In the genomic region with DNA sequence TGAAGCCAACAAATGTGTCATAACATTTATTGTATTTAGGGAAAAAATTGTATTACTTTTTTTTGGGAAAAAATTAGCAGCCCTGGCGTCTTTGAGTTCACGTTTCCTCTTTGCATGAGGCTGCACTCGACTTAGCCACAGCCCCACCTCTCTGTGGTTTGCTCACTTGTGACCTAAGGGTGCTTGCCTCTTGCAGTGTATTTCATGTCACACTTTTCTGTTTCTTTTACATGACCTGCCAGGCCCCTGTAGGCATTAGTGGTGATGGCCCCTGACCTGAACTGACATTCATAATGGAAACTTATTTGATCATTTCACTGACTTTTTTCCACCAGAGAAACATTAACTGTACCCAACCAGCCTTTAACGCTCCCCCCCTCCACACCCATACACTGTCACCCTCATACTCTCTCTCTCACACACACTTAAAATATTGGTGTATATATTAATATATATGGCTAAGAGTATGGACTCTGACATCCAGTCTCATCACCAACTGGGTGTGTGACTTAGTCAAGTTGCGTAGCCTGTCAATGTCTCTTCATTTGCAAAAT, we compare ENCODE assay signal across 8 cellular contexts.
DNase-seq lines count a peak whose midpoint lies in the region; ATAC-seq and FAIRE-seq lines count a peak whose summit lies in the region.

No MANE protein-coding gene starts in this region.

- H3K27ac Mint-ChIP-seq in activated CD4-positive, alpha-beta memory T cell treated with anti-CD3 and anti-CD28 coated beads, Interleukin-2, amount 10 ng/mL, durations not matched to agents 7 days and 5 days: peak overlapping the region; percentile 98

- peak overlapping the region; percentile 52 for H3K4me3 Mint-ChIP-seq in activated CD4-positive, alpha-beta memory T cell treated with anti-CD3 and anti-CD28 coated beads, Interleukin-2, amount 10 ng/mL, durations not matched to agents 7 days and 5 days

- H3K9me3 Mint-ChIP-seq in activated CD4-positive, alpha-beta memory T cell treated with anti-CD3 and anti-CD28 coated beads, Interleukin-2, amount 10 ng/mL, durations not matched to agents 7 days and 5 days: no peaks in the 10 kb centered on the region

- DNase-seq in activated CD4-positive, alpha-beta memory T cell treated with anti-CD3 and anti-CD28 coated beads, Interleukin-2, amount 10 ng/mL, durations not matched to agents 7 days and 5 days: peak; percentile 87
- DNase-seq in sciatic nerve (ENCODE audit: low spot score) (no peak), globus pallidus (ENCODE audit: low spot score) (no peak), RPMI8226 (no peak), occipital lobe (lab: John Stamatoyannopoulos, UW) (no peak), urothelium cell line (ENCODE audit: low spot score) (no peak)

- ATAC-seq in GM19452 (IDR thresholded peaks at IDR 0.05; ENCODE audit: unreplicated experiment): peak; percentile 80
- peak; percentile 83 for ATAC-seq in HG03432 (IDR thresholded peaks at IDR 0.05; ENCODE audit: unreplicated experiment)
- peak; percentile 49 for ATAC-seq in sciatic nerve

- CTCF ChIA-PET in activated CD4-positive, alpha-beta memory T cell treated with anti-CD3 and anti-CD28 coated beads, Interleukin-2, amount 10 ng/mL, durations not matched to agents 7 days and 5 days (lab: Charles Lee): interaction anchor here (1.0 kb wide), 1 partner anchor 393 kb away, joined by 3 read pairs; no protein-coding TSS in a partner anchor

- H3K27me3 Mint-ChIP-seq in activated CD4-positive, alpha-beta memory T cell treated with anti-CD3 and anti-CD28 coated beads, Interleukin-2, amount 10 ng/mL, durations not matched to agents 7 days and 5 days: no peaks in the 10 kb centered on the region

- no peak for FAIRE-seq in urothelium cell line (lab: Jason Lieb, UNC)

- peaks cover 94% of the 10 kb centered on the region for H3K4me1 Mint-ChIP-seq in activated CD4-positive, alpha-beta memory T cell treated with anti-CD3 and anti-CD28 coated beads, Interleukin-2, amount 10 ng/mL, durations not matched to agents 7 days and 5 days

- intact Hi-C loops in sciatic nerve (cut with DNase I): no loop called here

- POLR2A ChIA-PET in activated CD4-positive, alpha-beta memory T cell treated with anti-CD3 and anti-CD28 coated beads, Interleukin-2, amount 10 ng/mL, durations not matched to agents 7 days and 5 days (lab: Charles Lee): interaction anchor here (0.6 to 3.3 kb wide), 5 partner anchors 8 to 100 kb away, joined by 3 to 19 read pairs (median 5); no protein-coding TSS in a partner anchor

- H3K36me3 Mint-ChIP-seq in activated CD4-positive, alpha-beta memory T cell treated with anti-CD3 and anti-CD28 coated beads, Interleukin-2, amount 10 ng/mL, durations not matched to agents 7 days and 5 days (ENCODE audit: low read depth): peaks cover 65% of the 10 kb centered on the region
